In genomic region chr13:33838567-33839131, GRCh38 we compare ENCODE assay signal across 25 cellular contexts. TPM values are rescaled to one million over a fixed set of nuclear protein-coding genes. Genes with fewer than 3 reads are reported as not detected.
DNase-seq lines count a peak whose midpoint lies in the region; ATAC-seq and TF ChIP-seq lines count a peak whose summit lies in the region.
"Had no signal": no experiment of that assay in that cellular context is flagged by ENCODE, and none has a peak within 500 bp of the region (broad histone marks: within the 10 kb centered on the region; RNA-seq: fewer than 3 reads in every experiment).

No MANE protein-coding gene starts in this region.

- H3K79me2 ChIP-seq in hepatocyte: no peaks in the 10 kb centered on the region

- in situ Hi-C loops in GM13976 (cut with MboI; ENCODE audit: low sequenced_read_pairs, unreplicated experiment): no loop called here

- H3K4me3 Mint-ChIP-seq in activated T-cell treated with anti-CD3 and anti-CD28 coated beads, Interleukin-2, amount 50 U/mL, for 72 hours: no peak overlapping the region
- H3K4me3 Mint-ChIP-seq: activated CD8-positive, alpha-beta T cell treated with anti-CD3 and anti-CD28 coated beads, Interleukin-2, amount 10 ng/mL, durations not matched to agents 7 days and 5 days; activated naive CD4-positive, alpha-beta T cell treated with anti-CD3 and anti-CD28 coated beads for 36 hours; activated T-cell treated with anti-CD3 and anti-CD28 coated beads, Interleukin-2, amount 50 U/mL, for 24 hours; IgD-negative memory B cell; neural crest cell had no signal

- no peaks in the 10 kb centered on the region for H3K4me1 ChIP-seq in hepatocyte (ENCODE audit: insufficient read depth)
- H3K4me1 ChIP-seq: Caco-2, colonic mucosa, gastrocnemius medialis, upper lobe of right lung had no signal

- H3K9me3 Mint-ChIP-seq in activated T-cell treated with anti-CD3 and anti-CD28 coated beads, Interleukin-2, amount 50 U/mL, for 72 hours: no peaks in the 10 kb centered on the region
- H3K9me3 Mint-ChIP-seq: activated naive CD4-positive, alpha-beta T cell treated with anti-CD3 and anti-CD28 coated beads for 36 hours; activated T-cell treated with anti-CD3 and anti-CD28 coated beads, Interleukin-2, amount 50 U/mL, for 24 hours; IgD-negative memory B cell; neural crest cell had no signal

- peak overlapping the region; percentile 1 for H3K4me2 ChIP-seq in hepatocyte

- WGBS in hepatocyte (ENCODE audit: low lambda C conversion rate, missing lambda C conversion rate): 47% methylated on average over 4 of the region's 4 CpGs

- H3K4me1 Mint-ChIP-seq in activated T-cell treated with anti-CD3 and anti-CD28 coated beads, Interleukin-2, amount 50 U/mL, for 72 hours (ENCODE audit: low read depth): no peaks in the 10 kb centered on the region
- H3K4me1 Mint-ChIP-seq: IgD-negative memory B cell, neural crest cell had no signal

- no peaks in the 10 kb centered on the region for H4K20me1 ChIP-seq in hepatocyte (ENCODE audit: insufficient read depth, poor library complexity, severe bottlenecking)

- peak overlapping the region; percentile 26 for H3K27ac Mint-ChIP-seq in activated T-cell treated with anti-CD3 and anti-CD28 coated beads, Interleukin-2, amount 50 U/mL, for 72 hours
- H3K27ac Mint-ChIP-seq: activated CD8-positive, alpha-beta T cell treated with anti-CD3 and anti-CD28 coated beads, Interleukin-2, amount 10 ng/mL, durations not matched to agents 7 days and 5 days; activated naive CD4-positive, alpha-beta T cell treated with anti-CD3 and anti-CD28 coated beads for 36 hours; activated T-cell treated with anti-CD3 and anti-CD28 coated beads, Interleukin-2, amount 50 U/mL, for 24 hours; IgD-negative memory B cell had no signal

- TF ChIP-seq CTCF in cardiac fibroblast (IDR thresholded peaks at IDR 0.05; ENCODE audit: low read depth, low read length): no peak
- TF ChIP-seq CTCF in hepatocyte (IDR thresholded peaks at IDR 0.05; ENCODE audit: poor library complexity): no peak
- TF ChIP-seq CTCF in GM13976 (IDR thresholded peaks at IDR 0.05; ENCODE audit: borderline replicate concordance, control extremely low read depth, extremely low read depth, insufficient read depth, missing control alignments): no peak
- TF ChIP-seq CTCF in GM10248 (IDR thresholded peaks at IDR 0.05; ENCODE audit: control extremely low read depth, extremely low read depth, low read depth, missing control alignments): no peak

- DNase-seq in activated T-cell treated with anti-CD3 and anti-CD28 coated beads, Interleukin-2, amount 50 U/mL, for 72 hours: no peak
- no peak for DNase-seq in activated T-cell treated with anti-CD3 and anti-CD28 coated beads, Interleukin-2, amount 50 U/mL, for 48 hours
- DNase-seq in cardiac fibroblast (ENCODE audit: low read depth in 2 of 2) (peak; percentile 25 to 46), hepatocyte (ENCODE audit: low spot score) (no peak), skeletal muscle cell (ENCODE audit: low read depth) (peak; percentile 9), GM13976 (ENCODE audit: low spot score) (no peak), GM10248 (ENCODE audit: extremely low spot score) (no peak), NCI-H524 treated with DMSO at 0.1 percent for 48 hours (lab: John Stamatoyannopoulos, UW) (no peak)
- DNase-seq: activated CD8-positive, alpha-beta T cell treated with anti-CD3 and anti-CD28 coated beads, Interleukin-2, amount 10 ng/mL, durations not matched to agents 7 days and 5 days; activated naive CD4-positive, alpha-beta T cell treated with anti-CD3 and anti-CD28 coated beads for 36 hours; activated T-cell treated with anti-CD3 and anti-CD28 coated beads, Interleukin-2, amount 50 U/mL, for 24 hours; Caco-2; colonic mucosa; gastrocnemius medialis; midbrain; MM.1S; NCI-H1436; NCI-H774; stimulated activated CD4-positive, alpha-beta T cell treated with anti-CD3 and anti-CD28 coated beads, Interleukin-12 subunit alpha, Interleukin-12 subunit beta, amount 100 ng/mL, for 4 hours; SW 1271; upper lobe of right lung had no signal

- H3K4me3 ChIP-seq in cardiac fibroblast (replicated peaks in 1 of 2; ENCODE audit: low read depth in 2 of 2, low read length in 2 of 2): no peak overlapping the region
- H3K4me3 ChIP-seq in hepatocyte: no peak overlapping the region
- no peak overlapping the region for H3K4me3 ChIP-seq in skeletal muscle cell (ENCODE audit: low read depth, low read length)
- H3K4me3 ChIP-seq: colonic mucosa, gastrocnemius medialis, upper lobe of right lung had no signal

- CTCF ChIA-PET in GM10248 (lab: Yijun Ruan, JAX): interaction anchor here (2.1 kb wide), 1 partner anchor 10 kb away, joined by 5 read pairs; no protein-coding TSS in a partner anchor

- H3K36me3 Mint-ChIP-seq in activated T-cell treated with anti-CD3 and anti-CD28 coated beads, Interleukin-2, amount 50 U/mL, for 72 hours (ENCODE audit: insufficient read depth in 2 of 2): peaks cover 12 to 46% of the 10 kb centered on the region in 2 donors

- no peaks in the 10 kb centered on the region for H3K9me2 ChIP-seq in hepatocyte (replicated peaks; ENCODE audit: insufficient read depth)

- H3K27me3 Mint-ChIP-seq in activated T-cell treated with anti-CD3 and anti-CD28 coated beads, Interleukin-2, amount 50 U/mL, for 72 hours (ENCODE audit: low read depth): no peaks in the 10 kb centered on the region
- H3K27me3 Mint-ChIP-seq: activated T-cell treated with anti-CD3 and anti-CD28 coated beads, Interleukin-2, amount 50 U/mL, for 24 hours; IgD-negative memory B cell had no signal

- peak overlapping the region; percentile 16 for H3K27ac ChIP-seq in hepatocyte
- H3K27ac ChIP-seq: 22Rv1, colonic mucosa, gastrocnemius medialis, upper lobe of right lung had no signal

- ATAC-seq in activated T-cell treated with anti-CD3 and anti-CD28 coated beads, Interleukin-2, amount 50 U/mL, for 72 hours (replicated peaks in 1 of 2): no peak
- ATAC-seq: activated CD4-positive, CD25-positive, alpha-beta regulatory T cell treated with anti-CD3 and anti-CD28 coated beads, Interleukin-2, amount 50 U/mL, for 24 hours; activated CD8-positive, alpha-beta T cell treated with anti-CD3 and anti-CD28 coated beads, Interleukin-2, amount 10 ng/mL, durations not matched to agents 7 days and 5 days; gastrocnemius medialis; upper lobe of right lung had no signal

- POLR2A ChIA-PET in GM10248 (lab: Yijun Ruan, JAX): no interaction called here

- H3K36me3 ChIP-seq in hepatocyte (replicated peaks; ENCODE audit: insufficient read depth, low read depth): no peaks in the 10 kb centered on the region
- H3K36me3 ChIP-seq: colonic mucosa had no signal

- no peaks in the 10 kb centered on the region for H3K9me3 ChIP-seq in hepatocyte (ENCODE audit: low read depth)
- H3K9me3 ChIP-seq: Caco-2, colonic mucosa, gastrocnemius medialis, upper lobe of right lung had no signal

- no peak overlapping the region for H2AFZ ChIP-seq in hepatocyte

- no peaks in the 10 kb centered on the region for H3K27me3 ChIP-seq in hepatocyte
- H3K27me3 ChIP-seq: colonic mucosa, gastrocnemius medialis, upper lobe of right lung had no signal

RNA-seq across cellular contexts. Expression of gene RFC3, which starts 20.7 kb away (rescaled TPM):
- total RNA-seq in activated T-cell treated with anti-CD3 and anti-CD28 coated beads, Interleukin-2, amount 50 U/mL, for 72 hours: 10 to 100 TPM; 39.6 to 47.7 TPM
- 10.9 and 14.2 TPM in 2 replicates for total RNA-seq in hepatocyte
- 6.8 and 7.2 TPM in 2 replicates for polyA plus RNA-seq in hepatocyte

Comparison
In these comparisons a context has a peak if more than half of its experiments do, and no peak if none do; other contexts are left out.
1. DNase-seq: peak in cardiac fibroblast (2 of 2) and skeletal muscle cell (single experiment); none in activated T-cell treated with anti-CD3 and anti-CD28 coated beads, Interleukin-2, amount 50 U/mL, for 72 hours (0 of 2), activated T-cell treated with anti-CD3 and anti-CD28 coated beads, Interleukin-2, amount 50 U/mL, for 48 hours (0 of 2), hepatocyte (single experiment), GM13976 (single experiment), GM10248 (single experiment) and NCI-H524 treated with DMSO at 0.1 percent for 48 hours (single experiment).